10 cellular contexts compared by ENCODE assay signal in genomic region chr19:54322934-54323333, GRCh38. TPM values are rescaled to one million over a fixed set of nuclear protein-coding genes. Genes with fewer than 3 reads are reported as not detected.
"Had no signal": no experiment of that assay in that cellular context is flagged by ENCODE, and none has a peak within 500 bp of the region (broad histone marks: within the 10 kb centered on the region; RNA-seq: fewer than 3 reads in every experiment).

No MANE protein-coding gene starts in this region.

RNA-seq across cellular contexts. Expression of gene LILRA5, which starts 10.0 kb away (rescaled TPM):
- total RNA-seq: activated CD8-positive, alpha-beta memory T cell treated with anti-CD3 and anti-CD28 coated beads, Interleukin-2, amount 10 ng/mL, durations not matched to agents 7 days and 5 days; activated T-helper 1 cell treated with anti-CD3 and anti-CD28 coated beads, Interleukin-12 subunit alpha, Interleukin-12 subunit beta, Interleukin-2, Interleukin-4 antibody, amounts not matched to agents 30 ng/mL and 10 ng/mL and 1 ng/mL, durations not matched to agents 14 hours and 24 hours and 36 hours; bronchial epithelial cell; LHCN-M2; MCF 10A; PC-3; RPMI7951; T-cell had no signal

RNA-seq across cellular contexts. Expression of gene LILRA4, which starts 16.0 kb away (rescaled TPM):
- total RNA-seq: activated CD8-positive, alpha-beta memory T cell treated with anti-CD3 and anti-CD28 coated beads, Interleukin-2, amount 10 ng/mL, durations not matched to agents 7 days and 5 days; activated T-helper 1 cell treated with anti-CD3 and anti-CD28 coated beads, Interleukin-12 subunit alpha, Interleukin-12 subunit beta, Interleukin-2, Interleukin-4 antibody, amounts not matched to agents 30 ng/mL and 10 ng/mL and 1 ng/mL, durations not matched to agents 14 hours and 24 hours and 36 hours; aorta; bronchial epithelial cell; LHCN-M2; MCF 10A; PC-3; Right ventricle myocardium inferior; RPMI7951 had no signal
- polyA plus RNA-seq: aorta had no signal

RNA-seq across cellular contexts. Expression of gene LAIR1, which starts 41.8 kb away (rescaled TPM):
- total RNA-seq: bronchial epithelial cell, LHCN-M2, MCF 10A, PC-3 had no signal

RNA-seq across cellular contexts. Expression of gene LILRB2, which starts 42.0 kb away (rescaled TPM):
- total RNA-seq: activated CD8-positive, alpha-beta memory T cell treated with anti-CD3 and anti-CD28 coated beads, Interleukin-2, amount 10 ng/mL, durations not matched to agents 7 days and 5 days; activated T-helper 1 cell treated with anti-CD3 and anti-CD28 coated beads, Interleukin-12 subunit alpha, Interleukin-12 subunit beta, Interleukin-2, Interleukin-4 antibody, amounts not matched to agents 30 ng/mL and 10 ng/mL and 1 ng/mL, durations not matched to agents 14 hours and 24 hours and 36 hours; bronchial epithelial cell; LHCN-M2; MCF 10A; PC-3; RPMI7951 had no signal
